8 cellular contexts compared by ENCODE assay signal in the genomic region with DNA sequence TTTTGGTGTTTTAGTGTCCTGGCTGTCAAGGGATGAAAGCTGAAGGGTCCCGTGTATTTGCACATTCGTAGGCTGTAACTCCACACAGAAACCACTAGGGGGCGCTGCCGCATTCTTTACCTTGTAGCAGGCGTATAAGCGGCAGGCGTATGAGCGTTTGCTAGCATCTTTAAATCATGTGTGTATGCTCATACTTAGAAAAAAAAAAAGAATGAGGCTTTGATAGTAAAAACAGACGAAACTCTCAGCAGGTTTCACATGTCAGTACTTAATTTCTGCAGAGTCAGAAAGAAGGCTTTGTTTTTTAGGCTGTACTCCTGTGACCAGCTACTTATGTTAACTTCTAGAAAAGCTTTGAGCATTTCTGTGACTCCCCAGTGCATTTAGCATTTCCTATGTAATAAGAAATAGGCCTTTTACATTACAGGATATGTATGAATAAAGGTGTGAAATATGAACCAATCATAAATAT.
A peak's percentile ranks its signal among the peaks of the same experiment; 100 is the strongest.
DNase-seq lines count a peak whose midpoint lies in the region; ATAC-seq and TF ChIP-seq lines count a peak whose summit lies in the region.

No MANE protein-coding gene starts in this region.

- H3K27ac Mint-ChIP-seq in CD8-positive, alpha-beta T cell, result no peak overlapping the region
- H3K27ac Mint-ChIP-seq in activated CD4-positive, alpha-beta memory T cell treated with anti-CD3 and anti-CD28 coated beads for 36 hours, result no peak overlapping the region

- peaks cover 9% of the 10 kb centered on the region for H3K27me3 Mint-ChIP-seq in CD8-positive, alpha-beta T cell (ENCODE audit: low read depth)
- H3K27me3 Mint-ChIP-seq in activated CD4-positive, alpha-beta memory T cell treated with anti-CD3 and anti-CD28 coated beads for 36 hours, result peaks cover 8% of the 10 kb centered on the region

- no peak overlapping the region for H2BK120ac ChIP-seq in mesenchymal stem cell (ENCODE audit: low read depth, low read length)

- no peaks in the 10 kb centered on the region for H3K79me1 ChIP-seq in mesenchymal stem cell (replicated peaks; ENCODE audit: low read length, poor library complexity, severe bottlenecking)

- H3K9ac ChIP-seq in mesenchymal stem cell (ENCODE audit: low read length), result peak overlapping the region; percentile 71

- no peak overlapping the region for H3K14ac ChIP-seq in mesenchymal stem cell (ENCODE audit: low read length in 2 of 2)

- WGBS in mesenchymal stem cell, result 3% methylated on average over 9 of the region's 9 CpGs

- H3K9me3 ChIP-seq in CD8-positive, alpha-beta T cell (ENCODE audit: low read length), result no peaks in the 10 kb centered on the region
- no peaks in the 10 kb centered on the region for H3K9me3 ChIP-seq in effector memory CD4-positive, alpha-beta T cell (ENCODE audit: control insufficient read depth, low read length)
- no peaks in the 10 kb centered on the region for H3K9me3 ChIP-seq in mesenchymal stem cell (ENCODE audit: control insufficient read depth, low read length)

- H2AK5ac ChIP-seq in mesenchymal stem cell (ENCODE audit: low read length, severe bottlenecking), result no peak overlapping the region

- no peak overlapping the region for H4K91ac ChIP-seq in mesenchymal stem cell (ENCODE audit: low read length)

- no peak overlapping the region for H3K23ac ChIP-seq in mesenchymal stem cell (ENCODE audit: low read length in 2 of 2)

- no peak overlapping the region for H3K4ac ChIP-seq in mesenchymal stem cell (ENCODE audit: low read depth in 1 of 2, low read length in 2 of 2)

- H3K4me3 Mint-ChIP-seq in CD8-positive, alpha-beta T cell, result no peak overlapping the region
- H3K4me3 Mint-ChIP-seq in activated CD4-positive, alpha-beta memory T cell treated with anti-CD3 and anti-CD28 coated beads for 36 hours, result no peak overlapping the region

- DNase-seq in CD8-positive, alpha-beta T cell, result peak; percentile 25 to 81 (median 65)
- peak; percentile 39 to 78 for DNase-seq in NCI-H526 (lab: John Stamatoyannopoulos, UW)
- DNase-seq in activated CD4-positive, alpha-beta memory T cell treated with anti-CD3 and anti-CD28 coated beads for 36 hours, result peak; percentile 79
- DNase-seq in effector memory CD4-positive, alpha-beta T cell, result peak; percentile 6 to 57 (median 30)
- peak; percentile 81 for DNase-seq in mesenchymal stem cell
- DNase-seq in stimulated activated CD8-positive, alpha-beta memory T cell treated with anti-CD3 and anti-CD28 coated beads, Interleukin-15, amount 100 ng/mL, for 4 hours (ENCODE audit: low read depth in 2 of 2), result peak; percentile 2 to 42

- H3K9me3 Mint-ChIP-seq in CD8-positive, alpha-beta T cell, result no peaks in the 10 kb centered on the region
- H3K9me3 Mint-ChIP-seq in activated CD4-positive, alpha-beta memory T cell treated with anti-CD3 and anti-CD28 coated beads for 36 hours, result no peaks in the 10 kb centered on the region

- H3K27me3 ChIP-seq in CD8-positive, alpha-beta T cell (ENCODE audit: insufficient read depth, low read length), result no peaks in the 10 kb centered on the region
- no peaks in the 10 kb centered on the region for H3K27me3 ChIP-seq in effector memory CD4-positive, alpha-beta T cell (replicated peaks; ENCODE audit: control insufficient read depth, insufficient read depth, low read length, poor library complexity, severe bottlenecking)
- no peaks in the 10 kb centered on the region for H3K27me3 ChIP-seq in mesenchymal stem cell (ENCODE audit: control insufficient read depth in 1 of 2, insufficient read depth in 1 of 2, low read length in 2 of 2)

- TF ChIP-seq CTCF in CD8-positive, alpha-beta T cell (IDR thresholded peaks at IDR 0.05), result peak; percentile 100

- no peak overlapping the region for H3K4me3 ChIP-seq in CD8-positive, alpha-beta T cell (ENCODE audit: low read depth, low read length)
- H3K4me3 ChIP-seq in effector memory CD4-positive, alpha-beta T cell (ENCODE audit: insufficient read depth, low read depth, low read length, poor library complexity, severe bottlenecking), result no peak overlapping the region
- H3K4me3 ChIP-seq in mesenchymal stem cell (ENCODE audit: insufficient read depth in 1 of 2, low read depth in 1 of 2, low read length in 2 of 2), result no peak overlapping the region

- no peak overlapping the region for H4K8ac ChIP-seq in mesenchymal stem cell (ENCODE audit: low read length)

- H2BK5ac ChIP-seq in mesenchymal stem cell (ENCODE audit: low read depth, low read length, poor library complexity, severe bottlenecking), result no peak overlapping the region

- H2AFZ ChIP-seq in mesenchymal stem cell (ENCODE audit: low read depth, low read length), result no peak overlapping the region

- H2BK12ac ChIP-seq in mesenchymal stem cell (ENCODE audit: low read length in 2 of 2), result no peak overlapping the region

- H3K4me1 Mint-ChIP-seq in CD8-positive, alpha-beta T cell (ENCODE audit: low read depth), result no peaks in the 10 kb centered on the region
- H3K4me1 Mint-ChIP-seq in activated CD4-positive, alpha-beta memory T cell treated with anti-CD3 and anti-CD28 coated beads for 36 hours (ENCODE audit: low read depth), result peaks cover 3% of the 10 kb centered on the region

- peak; percentile 78 for ATAC-seq in CD8-positive, alpha-beta T cell
- peak; percentile 98 for ATAC-seq in GM19395 (IDR thresholded peaks at IDR 0.05; ENCODE audit: unreplicated experiment)
- ATAC-seq in HG03457 (IDR thresholded peaks at IDR 0.05; ENCODE audit: unreplicated experiment), result peak; percentile 89

- CTCF ChIA-PET in CD8-positive, alpha-beta T cell (lab: Charles Lee), result interaction anchor here (0.6 to 2.6 kb wide), 26 partner anchors 8 to 1225 kb away, joined by 3 to 29 read pairs (median 4); no protein-coding TSS in a partner anchor
- CTCF ChIA-PET in activated CD4-positive, alpha-beta memory T cell treated with anti-CD3 and anti-CD28 coated beads for 36 hours (lab: Charles Lee), result interaction anchor here (0.5 to 3.5 kb wide), 32 partner anchors 8 to 1205 kb away, joined by 3 to 35 read pairs (median 4); no protein-coding TSS in a partner anchor

- H3K18ac ChIP-seq in mesenchymal stem cell (ENCODE audit: low read depth in 1 of 2, low read length in 2 of 2), result no peak overlapping the region

- POLR2A ChIA-PET in CD8-positive, alpha-beta T cell (lab: Charles Lee), result no interaction called here
- POLR2A ChIA-PET in activated CD4-positive, alpha-beta memory T cell treated with anti-CD3 and anti-CD28 coated beads for 36 hours (lab: Charles Lee), result no interaction called here

- H3K36me3 ChIP-seq in CD8-positive, alpha-beta T cell (ENCODE audit: insufficient read depth, low read length), result no peaks in the 10 kb centered on the region
- no peaks in the 10 kb centered on the region for H3K36me3 ChIP-seq in effector memory CD4-positive, alpha-beta T cell (ENCODE audit: control insufficient read depth, insufficient read depth, low read length)
- no peaks in the 10 kb centered on the region for H3K36me3 ChIP-seq in mesenchymal stem cell (ENCODE audit: control insufficient read depth in 1 of 2, insufficient read depth in 2 of 2, low read depth in 1 of 2, low read length in 2 of 2)

- no peak overlapping the region for H3K4me2 ChIP-seq in mesenchymal stem cell (ENCODE audit: low read length, poor library complexity, severe bottlenecking)

- H3K4me1 ChIP-seq in CD8-positive, alpha-beta T cell (ENCODE audit: insufficient read depth, low read length), result no peaks in the 10 kb centered on the region
- H3K4me1 ChIP-seq in effector memory CD4-positive, alpha-beta T cell (ENCODE audit: control insufficient read depth, insufficient read depth, low read length, poor library complexity, severe bottlenecking), result no peaks in the 10 kb centered on the region
- no peaks in the 10 kb centered on the region for H3K4me1 ChIP-seq in mesenchymal stem cell (ENCODE audit: control insufficient read depth, insufficient read depth, low read depth, low read length)

- H3K36me3 Mint-ChIP-seq in CD8-positive, alpha-beta T cell, result no peaks in the 10 kb centered on the region
- no peaks in the 10 kb centered on the region for H3K36me3 Mint-ChIP-seq in activated CD4-positive, alpha-beta memory T cell treated with anti-CD3 and anti-CD28 coated beads for 36 hours

- no peak overlapping the region for H2BK15ac ChIP-seq in mesenchymal stem cell (ENCODE audit: low read depth, poor library complexity, severe bottlenecking)

- no peak overlapping the region for H3K27ac ChIP-seq in CD8-positive, alpha-beta T cell (ENCODE audit: low read depth, low read length)
- no peak overlapping the region for H3K27ac ChIP-seq in effector memory CD4-positive, alpha-beta T cell (ENCODE audit: insufficient read depth, low read length, poor library complexity, severe bottlenecking)
- no peak overlapping the region for H3K27ac ChIP-seq in mesenchymal stem cell (ENCODE audit: low read length, poor library complexity, severe bottlenecking)

- intact Hi-C loops in CD8-positive, alpha-beta T cell (cut with DNase I, micrococcal nuclease), result loop anchor here (1.0 to 10.0 kb wide), 4 partner anchors 774 to 1202 kb away; no protein-coding TSS in a partner anchor
- intact Hi-C loops in activated CD4-positive, alpha-beta memory T cell treated with anti-CD3 and anti-CD28 coated beads for 36 hours (cut with micrococcal nuclease), result loop anchor here (1.0 to 5.0 kb wide), 4 partner anchors 187 to 1202 kb away; no protein-coding TSS in a partner anchor

Comparison
In these comparisons a context has a peak if more than half of its experiments do, and no peak if none do; other contexts are left out.
1. DNase-seq: peak in every context shown above with its lines; median percentile 81 in mesenchymal stem cell; 79 in activated CD4-positive, alpha-beta memory T cell treated with anti-CD3 and anti-CD28 coated beads for 36 hours; 65 in CD8-positive, alpha-beta T cell; 58 in NCI-H526; 30 in effector memory CD4-positive, alpha-beta T cell; 22 in stimulated activated CD8-positive, alpha-beta memory T cell treated with anti-CD3 and anti-CD28 coated beads, Interleukin-15, amount 100 ng/mL, for 4 hours.